ENCODE assay signal across 7 cellular contexts in genomic region chr14:19788150-19788549, GRCh38. TPM values are rescaled to one million over a fixed set of nuclear protein-coding genes. Genes with fewer than 3 reads are reported as not detected.
"Had no signal": no experiment of that assay in that cellular context is flagged by ENCODE, and none has a peak within 500 bp of the region (broad histone marks: within the 10 kb centered on the region; RNA-seq: fewer than 3 reads in every experiment).

No MANE protein-coding gene starts in this region.

RNA-seq across cellular contexts. Expression of gene OR4M1, which starts 14.8 kb away (rescaled TPM):
- total RNA-seq: GM23248, GM23338, H1, H7, H9, HFFc6 had no signal
- polyA plus RNA-seq: GM23248, GM23338, H1 had no signal

RNA-seq across cellular contexts. Expression of gene OR4N2, which starts 15.4 kb away (rescaled TPM):
- total RNA-seq: GM23248, GM23338, H1, H7, H9, HFFc6 had no signal
- polyA plus RNA-seq: GM23248, GM23338, H1 had no signal

RNA-seq across cellular contexts. Expression of gene OR4Q3, which starts 44.8 kb away (rescaled TPM):
- total RNA-seq: GM23248, GM23338, H1, H4, H7, H9, HFFc6 had no signal
- polyA plus RNA-seq: GM23248, GM23338, H1 had no signal
